Comparison of ENCODE assay signal across 1 cellular context in the genomic region with DNA sequence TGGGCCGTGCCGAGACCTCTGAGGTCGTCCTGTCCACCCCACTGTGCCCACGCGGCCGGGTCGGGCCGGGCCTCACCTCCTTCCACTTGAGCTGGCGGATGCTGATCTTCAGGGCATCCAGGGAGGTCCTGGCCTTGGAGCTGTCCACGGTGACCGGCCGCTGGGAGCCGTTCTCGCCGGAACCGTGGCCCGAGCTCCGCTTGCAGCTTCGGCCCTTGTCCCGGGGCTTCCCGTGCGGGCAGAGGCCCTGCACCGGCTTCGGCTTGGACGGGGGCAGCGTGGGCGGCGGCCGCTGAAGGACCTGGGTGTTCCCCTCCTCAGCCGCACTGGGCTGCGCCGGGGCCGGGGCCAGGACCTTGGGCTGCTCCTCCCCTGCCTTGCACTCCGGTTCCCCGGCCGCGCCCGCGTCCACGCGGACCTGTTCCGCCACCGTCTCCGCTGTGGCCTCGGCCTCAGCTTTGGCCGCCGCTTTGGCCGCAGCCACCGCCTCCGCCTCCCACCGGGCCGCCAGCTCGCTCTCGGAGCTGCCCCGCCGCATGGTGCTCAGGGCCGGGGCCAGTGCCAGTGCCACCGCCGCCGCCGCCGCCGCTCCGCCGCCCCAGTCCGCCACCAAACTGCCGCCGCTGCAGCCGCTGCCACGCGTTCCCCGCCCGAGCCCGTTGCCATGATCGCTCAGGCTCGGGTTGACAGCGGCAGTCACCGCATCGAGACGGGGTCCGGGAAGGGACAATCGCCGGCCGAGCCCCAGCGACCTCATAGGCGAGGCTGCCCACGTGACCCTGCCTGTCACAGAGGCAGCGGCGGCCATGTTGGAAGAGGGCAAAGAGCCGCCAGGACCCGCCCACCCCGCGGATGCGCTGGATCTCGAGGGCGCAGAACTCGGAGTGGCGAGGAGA.
TF ChIP-seq lines count a peak whose summit lies in the region.

A gene with protein sequence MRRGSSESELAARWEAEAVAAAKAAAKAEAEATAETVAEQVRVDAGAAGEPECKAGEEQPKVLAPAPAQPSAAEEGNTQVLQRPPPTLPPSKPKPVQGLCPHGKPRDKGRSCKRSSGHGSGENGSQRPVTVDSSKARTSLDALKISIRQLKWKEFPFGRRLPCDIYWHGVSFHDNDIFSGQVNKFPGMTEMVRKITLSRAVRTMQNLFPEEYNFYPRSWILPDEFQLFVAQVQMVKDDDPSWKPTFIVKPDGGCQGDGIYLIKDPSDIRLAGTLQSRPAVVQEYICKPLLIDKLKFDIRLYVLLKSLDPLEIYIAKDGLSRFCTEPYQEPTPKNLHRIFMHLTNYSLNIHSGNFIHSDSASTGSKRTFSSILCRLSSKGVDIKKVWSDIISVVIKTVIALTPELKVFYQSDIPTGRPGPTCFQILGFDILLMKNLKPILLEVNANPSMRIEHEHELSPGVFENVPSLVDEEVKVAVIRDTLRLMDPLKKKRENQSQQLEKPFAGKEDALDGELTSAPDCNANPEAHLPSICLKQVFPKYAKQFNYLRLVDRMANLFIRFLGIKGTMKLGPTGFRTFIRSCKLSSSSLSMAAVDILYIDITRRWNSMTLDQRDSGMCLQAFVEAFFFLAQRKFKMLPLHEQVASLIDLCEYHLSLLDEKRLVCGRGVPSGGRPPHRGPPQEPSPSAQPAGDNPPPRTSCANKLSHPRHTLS (minus strand): TSS at position 698 of the 896 bp plus-strand sequence. CDS start 160 bp downstream, at position 538.

TF ChIP-seq in K562, 482 proteins besides CTCF, POLR2A, EP300 and RAD21 (continued from another document and continues in another):
- TF ChIP-seq, protein P1, sequence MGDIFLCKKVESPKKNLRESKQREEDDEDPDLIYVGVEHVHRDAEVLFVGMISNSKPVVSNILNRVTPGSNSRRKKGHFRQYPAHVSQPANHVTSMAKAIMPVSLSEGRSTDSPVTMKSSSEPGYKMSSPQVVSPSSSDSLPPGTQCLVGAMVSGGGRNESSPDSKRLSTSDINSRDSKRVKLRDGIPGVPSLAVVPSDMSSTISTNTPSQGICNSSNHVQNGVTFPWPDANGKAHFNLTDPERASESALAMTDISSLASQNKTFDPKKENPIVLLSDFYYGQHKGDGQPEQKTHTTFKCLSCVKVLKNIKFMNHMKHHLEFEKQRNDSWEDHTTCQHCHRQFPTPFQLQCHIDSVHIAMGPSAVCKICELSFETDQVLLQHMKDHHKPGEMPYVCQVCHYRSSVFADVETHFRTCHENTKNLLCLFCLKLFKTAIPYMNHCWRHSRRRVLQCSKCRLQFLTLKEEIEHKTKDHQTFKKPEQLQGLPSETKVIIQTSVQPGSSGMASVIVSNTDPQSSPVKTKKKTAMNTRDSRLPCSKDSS (IDR thresholded peaks at IDR 0.05; ENCODE audit: low read depth, partially characterized antibody): no peak
- TF ChIP-seq ZNF431 (CRISPR knock-in tag; IDR thresholded peaks at IDR 0.05): no peak
- no peak for TF ChIP-seq ZNF79 (CRISPR knock-in tag; IDR thresholded peaks at IDR 0.05; ENCODE audit: low read depth)
- TF ChIP-seq RFX5 (IDR thresholded peaks at IDR 0.05; ENCODE audit: low read depth, low read length): no peak
- TF ChIP-seq, protein P2, sequence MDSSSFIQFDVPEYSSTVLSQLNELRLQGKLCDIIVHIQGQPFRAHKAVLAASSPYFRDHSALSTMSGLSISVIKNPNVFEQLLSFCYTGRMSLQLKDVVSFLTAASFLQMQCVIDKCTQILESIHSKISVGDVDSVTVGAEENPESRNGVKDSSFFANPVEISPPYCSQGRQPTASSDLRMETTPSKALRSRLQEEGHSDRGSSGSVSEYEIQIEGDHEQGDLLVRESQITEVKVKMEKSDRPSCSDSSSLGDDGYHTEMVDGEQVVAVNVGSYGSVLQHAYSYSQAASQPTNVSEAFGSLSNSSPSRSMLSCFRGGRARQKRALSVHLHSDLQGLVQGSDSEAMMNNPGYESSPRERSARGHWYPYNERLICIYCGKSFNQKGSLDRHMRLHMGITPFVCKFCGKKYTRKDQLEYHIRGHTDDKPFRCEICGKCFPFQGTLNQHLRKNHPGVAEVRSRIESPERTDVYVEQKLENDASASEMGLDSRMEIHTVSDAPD (CRISPR knock-in tag; IDR thresholded peaks at IDR 0.05): no peak
- TF ChIP-seq FOXJ3 (CRISPR knock-in tag; IDR thresholded peaks at IDR 0.05): no peak
- no peak; the same call in 1 of the 2 replicates for TF ChIP-seq TARDBP (IDR thresholded peaks at IDR 0.05)
- no peak for TF ChIP-seq ZNF133 (CRISPR knock-in tag; IDR thresholded peaks at IDR 0.05)
- TF ChIP-seq HNRNPUL1 (IDR thresholded peaks at IDR 0.05; ENCODE audit: low read length): no peak
- no peak for TF ChIP-seq SMARCB1 (IDR thresholded peaks at IDR 0.05; ENCODE audit: insufficient read length, low read depth)
- TF ChIP-seq, protein P3, sequence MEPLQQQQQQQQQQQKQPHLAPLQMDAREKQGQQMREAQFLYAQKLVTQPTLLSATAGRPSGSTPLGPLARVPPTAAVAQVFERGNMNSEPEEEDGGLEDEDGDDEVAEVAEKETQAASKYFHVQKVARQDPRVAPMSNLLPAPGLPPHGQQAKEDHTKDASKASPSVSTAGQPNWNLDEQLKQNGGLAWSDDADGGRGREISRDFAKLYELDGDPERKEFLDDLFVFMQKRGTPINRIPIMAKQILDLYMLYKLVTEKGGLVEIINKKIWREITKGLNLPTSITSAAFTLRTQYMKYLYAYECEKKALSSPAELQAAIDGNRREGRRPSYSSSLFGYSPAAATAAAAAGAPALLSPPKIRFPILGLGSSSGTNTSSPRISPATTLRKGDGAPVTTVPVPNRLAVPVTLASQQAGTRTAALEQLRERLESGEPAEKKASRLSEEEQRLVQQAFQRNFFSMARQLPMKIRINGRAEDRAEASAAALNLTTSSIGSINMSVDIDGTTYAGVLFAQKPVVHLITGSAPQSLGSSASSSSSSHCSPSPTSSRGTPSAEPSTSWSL (CRISPR knock-in tag; IDR thresholded peaks at IDR 0.05; ENCODE audit: borderline replicate concordance): no peak
- no peak for TF ChIP-seq ZKSCAN8 (CRISPR knock-in tag; IDR thresholded peaks at IDR 0.05)
- no peak for TF ChIP-seq SMARCA5 (IDR thresholded peaks at IDR 0.05)
- peak; percentile 95 for TF ChIP-seq MBD2 (IDR thresholded peaks at IDR 0.05; ENCODE audit: borderline replicate concordance, low read depth)
- TF ChIP-seq ZNF232 (CRISPR knock-in tag; IDR thresholded peaks at IDR 0.05): no peak
- TF ChIP-seq NFE2 (IDR thresholded peaks at IDR 0.05; ENCODE audit: low read depth): no peak
- TF ChIP-seq HDAC2 (IDR thresholded peaks at IDR 0.05): no peak
- TF ChIP-seq, protein P4, sequence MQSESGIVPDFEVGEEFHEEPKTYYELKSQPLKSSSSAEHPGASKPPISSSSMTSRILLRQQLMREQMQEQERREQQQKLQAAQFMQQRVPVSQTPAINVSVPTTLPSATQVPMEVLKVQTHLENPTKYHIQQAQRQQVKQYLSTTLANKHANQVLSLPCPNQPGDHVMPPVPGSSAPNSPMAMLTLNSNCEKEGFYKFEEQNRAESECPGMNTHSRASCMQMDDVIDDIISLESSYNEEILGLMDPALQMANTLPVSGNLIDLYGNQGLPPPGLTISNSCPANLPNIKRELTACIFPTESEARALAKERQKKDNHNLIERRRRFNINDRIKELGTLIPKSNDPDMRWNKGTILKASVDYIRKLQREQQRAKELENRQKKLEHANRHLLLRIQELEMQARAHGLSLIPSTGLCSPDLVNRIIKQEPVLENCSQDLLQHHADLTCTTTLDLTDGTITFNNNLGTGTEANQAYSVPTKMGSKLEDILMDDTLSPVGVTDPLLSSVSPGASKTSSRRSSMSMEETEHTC (IDR thresholded peaks at IDR 0.05): peak; percentile 78; the same call in 1 of the 2 replicates
- TF ChIP-seq ARHGAP35 (IDR thresholded peaks at IDR 0.05; ENCODE audit: partially characterized antibody): no peak
- no peak for TF ChIP-seq ZNF212 (CRISPR knock-in tag; IDR thresholded peaks at IDR 0.05)
- TF ChIP-seq TRIM24 (IDR thresholded peaks at IDR 0.05): no peak
- TF ChIP-seq, protein P5, sequence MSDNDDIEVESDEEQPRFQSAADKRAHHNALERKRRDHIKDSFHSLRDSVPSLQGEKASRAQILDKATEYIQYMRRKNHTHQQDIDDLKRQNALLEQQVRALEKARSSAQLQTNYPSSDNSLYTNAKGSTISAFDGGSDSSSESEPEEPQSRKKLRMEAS (CRISPR knock-in tag; IDR thresholded peaks at IDR 0.05): peak; percentile 93
- no peak for TF ChIP-seq MEF2A (IDR thresholded peaks at IDR 0.05; ENCODE audit: control insufficient read depth, low read depth, low read length)
- no peak for TF ChIP-seq PRPF4 (IDR thresholded peaks at IDR 0.05; ENCODE audit: insufficient read depth, low read depth, low read length, poor library complexity, severe bottlenecking)
- TF ChIP-seq MTF1 (CRISPR knock-in tag; IDR thresholded peaks at IDR 0.05; ENCODE audit: borderline replicate concordance): no peak
- TF ChIP-seq CXXC5 (CRISPR knock-in tag; IDR thresholded peaks at IDR 0.05): peak; percentile 84
- TF ChIP-seq, protein P6, sequence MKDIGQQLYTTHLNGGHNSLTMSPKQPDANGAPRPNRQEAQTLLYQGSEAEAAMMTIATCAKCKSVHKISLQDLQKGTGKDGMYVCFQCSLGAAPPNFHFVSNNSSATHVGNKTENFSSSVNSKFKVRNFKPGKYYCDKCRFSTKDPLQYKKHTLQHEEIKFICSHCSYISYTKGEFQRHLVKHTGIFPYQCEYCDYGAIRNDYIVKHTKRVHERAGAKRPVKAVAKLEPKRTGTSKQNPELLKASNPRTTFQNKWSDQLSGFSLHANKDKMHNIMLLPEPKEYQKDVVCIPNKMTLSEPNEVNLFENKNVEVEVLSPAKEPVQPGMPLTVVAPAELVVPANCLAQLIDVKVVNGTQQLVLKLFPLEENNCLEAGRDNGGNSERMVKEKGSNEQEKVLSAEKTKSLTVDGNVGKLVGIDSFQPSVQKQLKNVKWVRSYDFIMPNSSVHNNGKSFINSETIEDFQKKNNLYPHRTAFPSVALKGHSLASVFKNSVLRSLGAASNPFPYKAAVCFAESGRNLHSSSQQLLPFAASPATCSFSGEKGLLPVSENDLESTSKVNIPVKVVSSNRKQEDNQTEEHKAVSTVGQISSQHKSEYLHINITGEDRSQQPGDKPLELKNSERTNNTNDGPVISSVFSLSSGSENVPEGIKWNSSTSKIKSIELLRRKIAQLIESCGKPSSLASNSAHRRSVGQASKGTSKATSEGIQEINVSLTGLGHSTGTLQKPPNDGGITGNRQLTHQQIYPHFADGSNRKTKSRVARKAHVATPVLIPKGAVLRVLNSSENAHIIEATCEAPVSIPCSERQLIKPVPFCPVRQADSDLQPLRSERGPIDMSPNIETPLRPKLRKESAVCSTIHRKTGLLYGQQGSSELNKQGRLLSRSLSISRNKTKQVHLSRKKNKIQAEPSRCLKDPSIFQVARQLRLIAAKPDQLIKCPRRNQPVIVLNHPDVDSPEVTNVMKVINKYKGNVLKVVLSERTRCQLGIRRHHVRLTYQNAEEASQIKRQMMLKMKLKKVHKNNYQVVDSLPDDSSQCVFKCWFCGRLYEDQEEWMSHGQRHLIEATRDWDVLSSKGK (CRISPR knock-in tag; IDR thresholded peaks at IDR 0.05): no peak
- TF ChIP-seq NFATC3 (IDR thresholded peaks at IDR 0.05): no peak
- peak; percentile 52; the same call in 1 of the 2 replicates for TF ChIP-seq NFIC (IDR thresholded peaks at IDR 0.05)
- TF ChIP-seq, protein P7, sequence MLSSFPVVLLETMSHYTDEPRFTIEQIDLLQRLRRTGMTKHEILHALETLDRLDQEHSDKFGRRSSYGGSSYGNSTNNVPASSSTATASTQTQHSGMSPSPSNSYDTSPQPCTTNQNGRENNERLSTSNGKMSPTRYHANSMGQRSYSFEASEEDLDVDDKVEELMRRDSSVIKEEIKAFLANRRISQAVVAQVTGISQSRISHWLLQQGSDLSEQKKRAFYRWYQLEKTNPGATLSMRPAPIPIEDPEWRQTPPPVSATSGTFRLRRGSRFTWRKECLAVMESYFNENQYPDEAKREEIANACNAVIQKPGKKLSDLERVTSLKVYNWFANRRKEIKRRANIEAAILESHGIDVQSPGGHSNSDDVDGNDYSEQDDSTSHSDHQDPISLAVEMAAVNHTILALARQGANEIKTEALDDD (IDR thresholded peaks at IDR 0.05): no peak
- no peak; the same call in 1 of the 2 replicates for TF ChIP-seq ZNF12 (CRISPR knock-in tag; IDR thresholded peaks at IDR 0.05)
- TF ChIP-seq FUS (optimal IDR thresholded peaks at IDR 0.05; ENCODE audit: low read depth, low read length): no peak
